Comparison of ENCODE assay signal across 8 cellular contexts in the genomic region with DNA sequence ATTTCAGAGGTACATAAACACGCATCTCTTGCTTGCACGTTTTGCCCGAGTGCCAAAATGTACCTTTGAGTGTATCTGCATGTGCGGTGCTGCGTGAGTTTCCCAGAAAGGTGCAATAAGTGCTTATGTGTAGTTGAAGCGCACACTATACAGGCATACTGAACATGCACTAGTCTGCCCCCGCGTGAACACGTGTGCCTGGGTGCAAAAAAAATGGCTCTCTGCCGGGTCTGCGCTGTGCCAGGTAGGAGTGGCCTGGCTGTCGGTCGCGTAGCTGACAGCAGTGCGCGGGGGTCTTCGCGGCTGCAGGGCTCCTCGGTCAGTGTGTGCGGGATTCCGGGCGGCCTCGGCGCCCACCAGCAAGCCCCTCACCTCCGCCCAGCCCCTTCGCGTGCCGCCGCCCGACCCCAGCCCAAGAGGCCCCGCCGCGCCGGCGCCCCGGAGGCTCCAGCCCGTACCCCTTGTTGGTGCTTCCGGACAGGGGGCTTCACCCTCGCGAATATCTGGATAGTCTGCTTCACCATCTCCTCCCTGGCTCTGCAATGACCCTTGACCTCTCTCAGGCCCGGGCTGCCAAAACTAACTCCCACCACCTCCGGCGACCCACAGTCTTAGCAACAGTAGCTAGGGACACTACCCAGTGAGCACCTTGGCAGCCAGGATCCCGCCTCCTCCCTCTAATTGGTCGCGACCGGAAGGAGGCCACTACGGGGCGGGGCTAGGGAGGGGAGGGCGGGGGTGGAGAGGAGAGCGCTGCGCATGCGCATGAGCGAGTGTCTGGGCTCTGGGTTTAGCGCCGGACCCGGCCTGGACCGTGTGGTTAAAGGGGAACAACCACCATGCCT. TPM values are rescaled to one million over a fixed set of nuclear protein-coding genes. Genes with fewer than 3 reads are reported as not detected.
DNase-seq lines count a peak whose midpoint lies in the region; ATAC-seq and TF ChIP-seq lines count a peak whose summit lies in the region.

A gene with protein sequence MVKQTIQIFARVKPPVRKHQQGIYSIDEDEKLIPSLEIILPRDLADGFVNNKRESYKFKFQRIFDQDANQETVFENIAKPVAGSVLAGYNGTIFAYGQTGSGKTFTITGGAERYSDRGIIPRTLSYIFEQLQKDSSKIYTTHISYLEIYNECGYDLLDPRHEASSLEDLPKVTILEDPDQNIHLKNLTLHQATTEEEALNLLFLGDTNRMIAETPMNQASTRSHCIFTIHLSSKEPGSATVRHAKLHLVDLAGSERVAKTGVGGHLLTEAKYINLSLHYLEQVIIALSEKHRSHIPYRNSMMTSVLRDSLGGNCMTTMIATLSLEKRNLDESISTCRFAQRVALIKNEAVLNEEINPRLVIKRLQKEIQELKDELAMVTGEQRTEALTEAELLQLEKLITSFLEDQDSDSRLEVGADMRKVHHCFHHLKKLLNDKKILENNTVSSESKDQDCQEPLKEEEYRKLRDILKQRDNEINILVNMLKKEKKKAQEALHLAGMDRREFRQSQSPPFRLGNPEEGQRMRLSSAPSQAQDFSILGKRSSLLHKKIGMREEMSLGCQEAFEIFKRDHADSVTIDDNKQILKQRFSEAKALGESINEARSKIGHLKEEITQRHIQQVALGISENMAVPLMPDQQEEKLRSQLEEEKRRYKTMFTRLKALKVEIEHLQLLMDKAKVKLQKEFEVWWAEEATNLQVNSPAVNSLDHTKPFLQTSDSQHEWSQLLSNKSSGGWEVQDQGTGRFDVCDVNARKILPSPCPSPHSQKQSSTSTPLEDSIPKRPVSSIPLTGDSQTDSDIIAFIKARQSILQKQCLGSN (minus strand): TSS at position 622 of the 845 bp plus-strand sequence. CDS start 98 bp downstream, at position 524.

- TF ChIP-seq CTCF in AG09309 (IDR thresholded peaks at IDR 0.05; ENCODE audit: control insufficient read depth, insufficient read depth, low read depth, low read length, missing control alignments) = no peak

- CTCF ChIA-PET in activated CD8-positive, alpha-beta memory T cell treated with anti-CD3 and anti-CD28 coated beads, Interleukin-2, amount 10 ng/mL, durations not matched to agents 7 days and 5 days (lab: Charles Lee) = no interaction called here

- H3K27me3 Mint-ChIP-seq in activated CD8-positive, alpha-beta memory T cell treated with anti-CD3 and anti-CD28 coated beads, Interleukin-2, amount 10 ng/mL, durations not matched to agents 7 days and 5 days = no peaks in the 10 kb centered on the region
- no peaks in the 10 kb centered on the region for H3K27me3 Mint-ChIP-seq in effector memory CD8-positive, alpha-beta T cell
- H3K27me3 Mint-ChIP-seq in memory B cell = no peaks in the 10 kb centered on the region

- H3K4me1 Mint-ChIP-seq in activated CD8-positive, alpha-beta memory T cell treated with anti-CD3 and anti-CD28 coated beads, Interleukin-2, amount 10 ng/mL, durations not matched to agents 7 days and 5 days = peaks cover 4% of the 10 kb centered on the region
- H3K4me1 Mint-ChIP-seq in effector memory CD8-positive, alpha-beta T cell (ENCODE audit: low read depth in 2 of 2) = no peaks in the 10 kb centered on the region
- peaks cover 5% of the 10 kb centered on the region for H3K4me1 Mint-ChIP-seq in memory B cell

- H3K9me3 Mint-ChIP-seq in activated CD8-positive, alpha-beta memory T cell treated with anti-CD3 and anti-CD28 coated beads, Interleukin-2, amount 10 ng/mL, durations not matched to agents 7 days and 5 days (ENCODE audit: low read depth) = no peaks in the 10 kb centered on the region
- no peaks in the 10 kb centered on the region for H3K9me3 Mint-ChIP-seq in effector memory CD8-positive, alpha-beta T cell
- H3K9me3 Mint-ChIP-seq in memory B cell = no peaks in the 10 kb centered on the region

- H3K27ac Mint-ChIP-seq in activated CD8-positive, alpha-beta memory T cell treated with anti-CD3 and anti-CD28 coated beads, Interleukin-2, amount 10 ng/mL, durations not matched to agents 7 days and 5 days = peak within 1 kb of the TSS; percentile 67
- peak within 1 kb of the TSS in 1 of 2 donors; percentile 11 for H3K27ac Mint-ChIP-seq in effector memory CD8-positive, alpha-beta T cell
- no peak within 1 kb of the TSS for H3K27ac Mint-ChIP-seq in memory B cell

- ATAC-seq in GM19035 (IDR thresholded peaks at IDR 0.05; ENCODE audit: unreplicated experiment) (peak; percentile 99), HG03354 (IDR thresholded peaks at IDR 0.05; ENCODE audit: poor library complexity, severe bottlenecking, unreplicated experiment) (peak; percentile 100), memory B cell (ENCODE audit: low read depth) (peak; percentile 97)
- peak; percentile 99 for ATAC-seq in activated CD8-positive, alpha-beta memory T cell treated with anti-CD3 and anti-CD28 coated beads, Interleukin-2, amount 10 ng/mL, durations not matched to agents 7 days and 5 days
- peak; percentile 96 for ATAC-seq in effector memory CD8-positive, alpha-beta T cell (replicated peaks)

- peak within 1 kb of the TSS; percentile 57 for H3K4me3 ChIP-seq in AG09309 (ENCODE audit: control insufficient read depth, low read depth, low read length)

- H3K36me3 Mint-ChIP-seq in activated CD8-positive, alpha-beta memory T cell treated with anti-CD3 and anti-CD28 coated beads, Interleukin-2, amount 10 ng/mL, durations not matched to agents 7 days and 5 days = no peaks in the 10 kb centered on the region
- no peaks in the 10 kb centered on the region for H3K36me3 Mint-ChIP-seq in effector memory CD8-positive, alpha-beta T cell (ENCODE audit: insufficient read depth)
- H3K36me3 Mint-ChIP-seq in memory B cell = no peaks in the 10 kb centered on the region

- peak within 1 kb of the TSS; percentile 81 for H3K4me3 Mint-ChIP-seq in activated CD8-positive, alpha-beta memory T cell treated with anti-CD3 and anti-CD28 coated beads, Interleukin-2, amount 10 ng/mL, durations not matched to agents 7 days and 5 days
- peak within 1 kb of the TSS; percentile 78 to 80 for H3K4me3 Mint-ChIP-seq in effector memory CD8-positive, alpha-beta T cell
- peak within 1 kb of the TSS; percentile 96 for H3K4me3 Mint-ChIP-seq in memory B cell

- peak; percentile 21 for DNase-seq in AG09309 (ENCODE audit: low read depth)
- peak; percentile 97 for DNase-seq in NCI-H510A (lab: John Stamatoyannopoulos, UW)
- peak; percentile 83 for DNase-seq in activated CD8-positive, alpha-beta memory T cell treated with anti-CD3 and anti-CD28 coated beads, Interleukin-2, amount 10 ng/mL, durations not matched to agents 7 days and 5 days
- DNase-seq in effector memory CD8-positive, alpha-beta T cell = peak; percentile 10 to 32 (median 29)
- peak; percentile 42 to 53 for DNase-seq in memory B cell (ENCODE audit: low spot score in 2 of 2)
- peak; percentile 53 to 66 (median 66) for DNase-seq in stimulated activated CD4-positive, alpha-beta T cell treated with anti-CD3 and anti-CD28 coated beads, TNF-alpha, amount 100 ng/mL, for 4 hours (ENCODE audit: low read depth in 3 of 3)

RNA-seq across cellular contexts. Expression of the gene that starts here (rescaled TPM):
- total RNA-seq in activated CD8-positive, alpha-beta memory T cell treated with anti-CD3 and anti-CD28 coated beads, Interleukin-2, amount 10 ng/mL, durations not matched to agents 7 days and 5 days = not detected

Comparison
In these comparisons a context has a peak if more than half of its experiments do, and no peak if none do; other contexts are left out.
1. Peak in every context shown above with its lines: DNase-seq, ATAC-seq and H3K4me3 ChIP-seq.
2. Peak in DNase-seq and ATAC-seq in activated CD8-positive, alpha-beta memory T cell treated with anti-CD3 and anti-CD28 coated beads, Interleukin-2, amount 10 ng/mL, durations not matched to agents 7 days and 5 days; RNA of the gene not detected or under 1 TPM.
3. DNase-seq: peak in every context shown above with its lines; median percentile 97 in NCI-H510A; 83 in activated CD8-positive, alpha-beta memory T cell treated with anti-CD3 and anti-CD28 coated beads, Interleukin-2, amount 10 ng/mL, durations not matched to agents 7 days and 5 days; 66 in stimulated activated CD4-positive, alpha-beta T cell treated with anti-CD3 and anti-CD28 coated beads, TNF-alpha, amount 100 ng/mL, for 4 hours; 48 in memory B cell; 29 in effector memory CD8-positive, alpha-beta T cell; 21 in AG09309.